Comparison of ENCODE assay signal across 15 cellular contexts in genomic region chr1:235996048-235996785, GRCh38.
DNase-seq lines count a peak whose midpoint lies in the region; ATAC-seq and TF ChIP-seq lines count a peak whose summit lies in the region.
"Had no signal": no experiment of that assay in that cellular context is flagged by ENCODE, and none has a peak within 500 bp of the region (broad histone marks: within the 10 kb centered on the region; RNA-seq: fewer than 3 reads in every experiment).

No MANE protein-coding gene starts in this region.

- CTCF ChIA-PET in activated CD8-positive, alpha-beta memory T cell treated with anti-CD3 and anti-CD28 coated beads, Interleukin-2, amount 10 ng/mL, durations not matched to agents 7 days and 5 days (lab: Charles Lee) = interaction anchor here (0.9 to 1.8 kb wide), 3 partner anchors 25 to 482 kb away, joined by 3 to 12 read pairs (median 3); partner anchors contain the start of gene NID1

- peaks cover 53% of the 10 kb centered on the region for H3K4me1 Mint-ChIP-seq in activated CD8-positive, alpha-beta memory T cell treated with anti-CD3 and anti-CD28 coated beads, Interleukin-2, amount 10 ng/mL, durations not matched to agents 7 days and 5 days
- H3K4me1 Mint-ChIP-seq: endodermal cell had no signal

- no peaks in the 10 kb centered on the region for H3K9me3 Mint-ChIP-seq in activated CD8-positive, alpha-beta memory T cell treated with anti-CD3 and anti-CD28 coated beads, Interleukin-2, amount 10 ng/mL, durations not matched to agents 7 days and 5 days (ENCODE audit: low read depth)
- H3K9me3 Mint-ChIP-seq: endodermal cell had no signal

- no peak for DNase-seq in activated CD8-positive, alpha-beta memory T cell treated with anti-CD3 and anti-CD28 coated beads, Interleukin-2, amount 10 ng/mL, durations not matched to agents 7 days and 5 days
- DNase-seq in activated CD8-positive, alpha-beta memory T cell treated with anti-CD3 and anti-CD28 coated beads for 24 hours = no peak
- peak; percentile 26 for DNase-seq in NCI-H2081 treated with DMSO at 0.1 percent for 48 hours (lab: John Stamatoyannopoulos, UW)
- DNase-seq in myocyte (ENCODE audit: low read depth) = peak; percentile 70
- DNase-seq in activated CD8-positive, alpha-beta memory T cell treated with anti-CD3 and anti-CD28 coated beads, Interleukin-2, amount 50 U/mL, for 48 hours = no peak
- DNase-seq: AML-193; endodermal cell; glutamatergic neuron; occipital lobe; stimulated activated CD8-positive, alpha-beta memory T cell treated with anti-CD3 and anti-CD28 coated beads, Interleukin-4, amount 100 ng/mL, for 48 hours had no signal

- no peak for ATAC-seq in activated CD8-positive, alpha-beta memory T cell treated with anti-CD3 and anti-CD28 coated beads, Interleukin-2, amount 10 ng/mL, durations not matched to agents 7 days and 5 days
- ATAC-seq in HG02610 (IDR thresholded peaks at IDR 0.05; ENCODE audit: unreplicated experiment) (peak; percentile 33), GM18505 (IDR thresholded peaks at IDR 0.05; ENCODE audit: unreplicated experiment) (no peak), esophagus mucosa (no peak)
- ATAC-seq: body of pancreas, HCT116 had no signal

- no peak for TF ChIP-seq POLR2A in GM18505 (IDR thresholded peaks at IDR 0.05; ENCODE audit: borderline replicate concordance, extremely low read depth, insufficient read depth, insufficient read length)

- peak overlapping the region; percentile 75 for H3K27ac Mint-ChIP-seq in activated CD8-positive, alpha-beta memory T cell treated with anti-CD3 and anti-CD28 coated beads, Interleukin-2, amount 10 ng/mL, durations not matched to agents 7 days and 5 days
- H3K27ac Mint-ChIP-seq: endodermal cell had no signal

- no peaks in the 10 kb centered on the region for H3K27me3 Mint-ChIP-seq in activated CD8-positive, alpha-beta memory T cell treated with anti-CD3 and anti-CD28 coated beads, Interleukin-2, amount 10 ng/mL, durations not matched to agents 7 days and 5 days

- H3K4me3 Mint-ChIP-seq in activated CD8-positive, alpha-beta memory T cell treated with anti-CD3 and anti-CD28 coated beads, Interleukin-2, amount 10 ng/mL, durations not matched to agents 7 days and 5 days = no peak overlapping the region
- H3K4me3 Mint-ChIP-seq: endodermal cell had no signal

- H3K36me3 Mint-ChIP-seq in activated CD8-positive, alpha-beta memory T cell treated with anti-CD3 and anti-CD28 coated beads, Interleukin-2, amount 10 ng/mL, durations not matched to agents 7 days and 5 days = peaks cover 17% of the 10 kb centered on the region

Comparison
In these comparisons a context has a peak if more than half of its experiments do, and no peak if none do; other contexts are left out.
1. DNase-seq: peak in NCI-H2081 treated with DMSO at 0.1 percent for 48 hours (single experiment) and myocyte (single experiment); none in activated CD8-positive, alpha-beta memory T cell treated with anti-CD3 and anti-CD28 coated beads, Interleukin-2, amount 10 ng/mL, durations not matched to agents 7 days and 5 days (single experiment), activated CD8-positive, alpha-beta memory T cell treated with anti-CD3 and anti-CD28 coated beads for 24 hours (single experiment) and activated CD8-positive, alpha-beta memory T cell treated with anti-CD3 and anti-CD28 coated beads, Interleukin-2, amount 50 U/mL, for 48 hours (single experiment).